1 cellular context compared by ENCODE assay signal in genomic region chr7:101206665-101207042, GRCh38.
TF ChIP-seq lines count a peak whose summit lies in the region.

No MANE protein-coding gene starts in this region.

TF ChIP-seq in HepG2, 621 proteins besides CTCF, POLR2A, EP300 and RAD21:
- TF ChIP-seq HIC2 (CRISPR knock-in tag; IDR thresholded peaks at IDR 0.05; ENCODE audit: low read depth) (no peak), RFXANK (CRISPR knock-in tag; IDR thresholded peaks at IDR 0.05) (no peak), ZSCAN21 (CRISPR knock-in tag; IDR thresholded peaks at IDR 0.05; ENCODE audit: borderline replicate concordance) (no peak), POLR2G (IDR thresholded peaks at IDR 0.05; ENCODE audit: low read depth, low read length) (no peak), FOXO1 (CRISPR knock-in tag; IDR thresholded peaks at IDR 0.05) (no peak), ZNF564 (CRISPR knock-in tag; IDR thresholded peaks at IDR 0.05) (no peak), SRF (IDR thresholded peaks at IDR 0.05; ENCODE audit: low read depth, low read length) (no peak), ZFP36L1 (CRISPR knock-in tag; IDR thresholded peaks at IDR 0.05) (no peak), AGO1 (IDR thresholded peaks at IDR 0.05; ENCODE audit: low read depth, low read length, poor library complexity, severe bottlenecking) (peak; percentile 71), HHEX (CRISPR knock-in tag; IDR thresholded peaks at IDR 0.05) (no peak), AGO2 (optimal IDR thresholded peaks at IDR 0.05; ENCODE audit: low read depth, low read length) (peak; percentile 6), ZEB1 (IDR thresholded peaks at IDR 0.05; ENCODE audit: insufficient replicate concordance, low read depth) (no peak), ZNF232 (CRISPR knock-in tag; IDR thresholded peaks at IDR 0.05; ENCODE audit: borderline replicate concordance) (no peak), RBFOX2 (IDR thresholded peaks at IDR 0.05; ENCODE audit: low read depth, low read length) (0 out of 2 replicates have a peak, but pooled peaks have one; percentile 53), HDAC1 (CRISPR knock-in tag; IDR thresholded peaks at IDR 0.05) (no peak), ZNF569 (CRISPR knock-in tag; IDR thresholded peaks at IDR 0.05; ENCODE audit: borderline replicate concordance) (no peak), ZNF446 (CRISPR knock-in tag; IDR thresholded peaks at IDR 0.05) (no peak)
